ENCODE assay signal across 13 cellular contexts in genomic region chr5:111572561-111572960, GRCh38.
DNase-seq lines count a peak whose midpoint lies in the region; ATAC-seq lines count a peak whose summit lies in the region.
"Had no signal": no experiment of that assay in that cellular context is flagged by ENCODE, and none has a peak within 500 bp of the region (broad histone marks: within the 10 kb centered on the region; RNA-seq: fewer than 3 reads in every experiment).

No MANE protein-coding gene starts in this region.

- ATAC-seq in GM18870 (IDR thresholded peaks at IDR 0.05; ENCODE audit: unreplicated experiment) = no peak
- ATAC-seq: CD8-positive, alpha-beta T cell had no signal

- peaks cover 3% of the 10 kb centered on the region for H3K27me3 Mint-ChIP-seq in T-helper 2 cell treated with Interferon-gamma antibody and Interleukin-4, amounts not matched to agents 5 μg/mL and 100 μg/mL, for 36 hours (ENCODE audit: low read depth)

- H3K4me3 Mint-ChIP-seq in T-helper 2 cell treated with Interferon-gamma antibody and Interleukin-4, amounts not matched to agents 5 μg/mL and 100 μg/mL, for 36 hours = no peak overlapping the region
- H3K4me3 Mint-ChIP-seq: B cell; CD8-positive, alpha-beta T cell had no signal

- H3K27ac Mint-ChIP-seq in T-helper 2 cell treated with Interferon-gamma antibody and Interleukin-4, amounts not matched to agents 5 μg/mL and 100 μg/mL, for 36 hours = no peak overlapping the region
- H3K27ac Mint-ChIP-seq: B cell; CD8-positive, alpha-beta T cell had no signal

- no peaks in the 10 kb centered on the region for H3K9me3 Mint-ChIP-seq in T-helper 2 cell treated with Interferon-gamma antibody and Interleukin-4, amounts not matched to agents 5 μg/mL and 100 μg/mL, for 36 hours
- H3K9me3 Mint-ChIP-seq: CD8-positive, alpha-beta T cell had no signal

- no peaks in the 10 kb centered on the region for H3K4me1 Mint-ChIP-seq in T-helper 2 cell treated with Interferon-gamma antibody and Interleukin-4, amounts not matched to agents 5 μg/mL and 100 μg/mL, for 36 hours (ENCODE audit: low read depth)
- H3K4me1 Mint-ChIP-seq: B cell had no signal

- no peak overlapping the region for H3K27ac ChIP-seq in epithelial cell of prostate
- H3K27ac ChIP-seq: BLaER1 treated with 17β-estradiol and CSF1 and Interleukin-3, amounts not matched to agents 10 nM and 100 nM; GM23248 had no signal

- H3K36me3 Mint-ChIP-seq in T-helper 2 cell treated with Interferon-gamma antibody and Interleukin-4, amounts not matched to agents 5 μg/mL and 100 μg/mL, for 36 hours (ENCODE audit: low read depth) = no peaks in the 10 kb centered on the region
- H3K36me3 Mint-ChIP-seq: CD8-positive, alpha-beta T cell had no signal

- peak; percentile 19 for DNase-seq in DMS79 (lab: John Stamatoyannopoulos, UW)
- DNase-seq in M059J (ENCODE audit: low read depth) = peak; percentile 93
- DNase-seq in epithelial cell of prostate (ENCODE audit: low read depth, low spot score) = peak; percentile 48
- no peak for DNase-seq in T-helper 2 cell treated with Interferon-gamma antibody and Interleukin-4, amounts not matched to agents 5 μg/mL and 100 μg/mL, for 36 hours (ENCODE audit: low spot score)
- no peak for DNase-seq in NCI-H1417 (lab: John Stamatoyannopoulos, UW)
- DNase-seq in ureter (ENCODE audit: low spot score) = no peak
- DNase-seq: 8988T; Calu3; CD8-positive, alpha-beta T cell; GM23248 had no signal

Comparison
In these comparisons a context has a peak if more than half of its experiments do, and no peak if none do; other contexts are left out.
1. DNase-seq: peak in DMS79 (single experiment), M059J (single experiment) and epithelial cell of prostate (single experiment); none in T-helper 2 cell treated with Interferon-gamma antibody and Interleukin-4, amounts not matched to agents 5 μg/mL and 100 μg/mL, for 36 hours (single experiment), NCI-H1417 (0 of 3) and ureter (single experiment).